8 cellular contexts compared by ENCODE assay signal in genomic region chr20:17875106-17875980, GRCh38.
A peak's percentile ranks its signal among the peaks of the same experiment; 100 is the strongest.
DNase-seq lines count a peak whose midpoint lies in the region; ATAC-seq and TF ChIP-seq lines count a peak whose summit lies in the region.

No MANE protein-coding gene starts in this region.

- WGBS in liver = 24% methylated on average over 15 of the region's 15 CpGs
- 30% methylated on average over 15 of the region's 15 CpGs for WGBS in suprapubic skin

- no peak for ATAC-seq in HG02571 (IDR thresholded peaks at IDR 0.05; ENCODE audit: unreplicated experiment)
- no peak for ATAC-seq in GM21390 (IDR thresholded peaks at IDR 0.05; ENCODE audit: unreplicated experiment)
- no peak for ATAC-seq in GM18520 (IDR thresholded peaks at IDR 0.05; ENCODE audit: unreplicated experiment)
- no peak for ATAC-seq in HG02763 (IDR thresholded peaks at IDR 0.05; ENCODE audit: unreplicated experiment)

- H3K4me1 ChIP-seq in liver (ENCODE audit: control insufficient read depth in 4 of 4, insufficient read depth in 4 of 4, low read length in 3 of 4) = peaks cover 23 to 66% (median 59%) of the 10 kb centered on the region in 4 donors
- H3K4me1 ChIP-seq in suprapubic skin = peaks cover 37% of the 10 kb centered on the region

- no peaks in the 10 kb centered on the region for H3K9me3 ChIP-seq in liver (ENCODE audit: control insufficient read depth in 4 of 4, low read length in 3 of 4)
- no peaks in the 10 kb centered on the region for H3K9me3 ChIP-seq in suprapubic skin

- H3K27ac ChIP-seq in liver (ENCODE audit: low read depth in 1 of 2, low read length in 2 of 2) = peak overlapping the region; percentile 84 to 93
- peak overlapping the region; percentile 64 for H3K27ac ChIP-seq in suprapubic skin

- no peak overlapping the region for H3K4me3 ChIP-seq in cardiac fibroblast (replicated peaks in 1 of 2; ENCODE audit: low read depth in 2 of 2, low read length in 2 of 2)
- H3K4me3 ChIP-seq in liver (ENCODE audit: low read depth in 1 of 3, low read length in 3 of 3) = peak overlapping the region in 1 of 3 donors; percentile 5
- no peak overlapping the region for H3K4me3 ChIP-seq in suprapubic skin

- TF ChIP-seq EP300 in suprapubic skin (IDR thresholded peaks at IDR 0.05) = no peak

- TF ChIP-seq CTCF in cardiac fibroblast (IDR thresholded peaks at IDR 0.05; ENCODE audit: low read depth, low read length) = no peak
- no peak for TF ChIP-seq CTCF in liver (IDR thresholded peaks at IDR 0.05; ENCODE audit: low read depth, low read length, missing input control)
- no peak for TF ChIP-seq CTCF in suprapubic skin (IDR thresholded peaks at IDR 0.05)

- peak; percentile 49 to 54 for TF ChIP-seq RAD21 in liver (IDR thresholded peaks at IDR 0.05)

- H3K9ac ChIP-seq in liver (ENCODE audit: low read depth in 1 of 2, low read length in 2 of 2) = peak overlapping the region; percentile 24 to 72

- no peak for TF ChIP-seq POLR2A in suprapubic skin (IDR thresholded peaks at IDR 0.05)

- peak; percentile 54 for DNase-seq in HuH-7.5 (ENCODE audit: low spot score)
- DNase-seq in cardiac fibroblast (ENCODE audit: low read depth in 2 of 2) = peak; percentile 53 to 97
- DNase-seq in suprapubic skin (ENCODE audit: low spot score in 2 of 2) = peak; percentile 91 to 93

- H3K27me3 ChIP-seq in liver (ENCODE audit: control insufficient read depth in 4 of 4, insufficient read depth in 4 of 4, low read length in 3 of 4) (no peaks in the 10 kb centered on the region), suprapubic skin (no peaks in the 10 kb centered on the region)

- no peaks in the 10 kb centered on the region for H3K36me3 ChIP-seq in liver (ENCODE audit: control insufficient read depth in 4 of 4, insufficient read depth in 3 of 4, low read depth in 1 of 4, low read length in 3 of 4)
- no peaks in the 10 kb centered on the region for H3K36me3 ChIP-seq in suprapubic skin

TF ChIP-seq in liver, 16 proteins besides CTCF, POLR2A, EP300 and RAD21:
- peak; percentile 72 to 92 for TF ChIP-seq RXRA (IDR thresholded peaks at IDR 0.05)
- TF ChIP-seq HNF4G (IDR thresholded peaks at IDR 0.05) = peak; percentile 91
- TF ChIP-seq EGR1 (IDR thresholded peaks at IDR 0.05; ENCODE audit: low read depth in 2 of 2) = peak; percentile 86 to 91
- TF ChIP-seq JUND (IDR thresholded peaks at IDR 0.05) = peak; percentile 44 to 76
- TF ChIP-seq HNF4A (conservative IDR thresholded peaks at IDR 0.05) = peak; percentile 93 to 95
- TF ChIP-seq NR2F2 (IDR thresholded peaks at IDR 0.05) = no peak
- TF ChIP-seq TAF1 (conservative IDR thresholded peaks at IDR 0.05) = no peak
- TF ChIP-seq, protein P1, sequence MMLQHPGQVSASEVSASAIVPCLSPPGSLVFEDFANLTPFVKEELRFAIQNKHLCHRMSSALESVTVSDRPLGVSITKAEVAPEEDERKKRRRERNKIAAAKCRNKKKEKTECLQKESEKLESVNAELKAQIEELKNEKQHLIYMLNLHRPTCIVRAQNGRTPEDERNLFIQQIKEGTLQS (IDR thresholded peaks at IDR 0.05) = peak; percentile 33
- TF ChIP-seq ZBTB33 (IDR thresholded peaks at IDR 0.05) = peak; percentile 73
- TF ChIP-seq YY1 (IDR thresholded peaks at IDR 0.05) = peak; percentile 44
- TF ChIP-seq FOXA2 (IDR thresholded peaks at IDR 0.05) = peak; percentile 61
- peak; percentile 91 for TF ChIP-seq SP1 (IDR thresholded peaks at IDR 0.05)
- TF ChIP-seq GABPA (IDR thresholded peaks at IDR 0.05 in 1 of 2, conservative IDR thresholded peaks at IDR 0.05 in 1 of 2) = peak in 1 of 2 donors; percentile 32
- TF ChIP-seq, protein P2, sequence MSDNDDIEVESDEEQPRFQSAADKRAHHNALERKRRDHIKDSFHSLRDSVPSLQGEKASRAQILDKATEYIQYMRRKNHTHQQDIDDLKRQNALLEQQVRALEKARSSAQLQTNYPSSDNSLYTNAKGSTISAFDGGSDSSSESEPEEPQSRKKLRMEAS (IDR thresholded peaks at IDR 0.05) = peak; percentile 94
- TF ChIP-seq REST (IDR thresholded peaks at IDR 0.05) = peak; percentile 19
- TF ChIP-seq FOXA1 (IDR thresholded peaks at IDR 0.05) = no peak
